ENCODE assay signal across 23 cellular contexts in genomic region chr10:60281792-60282353, GRCh38.
A peak's percentile ranks its signal among the peaks of the same experiment; 100 is the strongest.
DNase-seq lines count a peak whose midpoint lies in the region; ATAC-seq, FAIRE-seq and TF ChIP-seq lines count a peak whose summit lies in the region.
"Had no signal": no experiment of that assay in that cellular context is flagged by ENCODE, and none has a peak within 500 bp of the region (broad histone marks: within the 10 kb centered on the region; RNA-seq: fewer than 3 reads in every experiment).

No MANE protein-coding gene starts in this region.

- H3K4me1 Mint-ChIP-seq in MCF 10A (ENCODE audit: insufficient read depth, unreplicated experiment), result peaks cover 14% of the 10 kb centered on the region
- H3K4me1 Mint-ChIP-seq in chondrocyte (ENCODE audit: low read depth), result peaks cover 67% of the 10 kb centered on the region

- H3K9me3 Mint-ChIP-seq in MCF 10A (ENCODE audit: unreplicated experiment) (no peaks in the 10 kb centered on the region), chondrocyte (ENCODE audit: low read depth) (no peaks in the 10 kb centered on the region)
- H3K9me3 Mint-ChIP-seq: dendritic cell treated with granulocyte-macrophage colony-stimulating factor and Interleukin-4, amounts not matched to agents 40 ng/mL and 50 ng/mL, for 4 days; GM23338; naive thymus-derived CD8-positive, alpha-beta T cell had no signal

- DNase-seq in MCF 10A (ENCODE audit: unreplicated experiment) (no peak), breast epithelium (ENCODE audit: low spot score in 2 of 2) (no peak), chondrocyte (ENCODE audit: low spot score) (no peak), lower leg skin (ENCODE audit: low spot score in 2 of 2) (no peak), GF-D8 (lab: John Stamatoyannopoulos, UW) (no peak), COR-L47 (lab: John Stamatoyannopoulos, UW) (no peak)
- DNase-seq: activated CD4-positive, alpha-beta T cell treated with anti-CD3 and anti-CD28 coated beads, Interleukin-2, amount 50 U/mL, for 4 hours; aorta; DND-41; naive thymus-derived CD8-positive, alpha-beta T cell; NCI-H187; NCI-H345; spleen; T-helper 1 cell had no signal

- peaks cover 11% of the 10 kb centered on the region for H3K36me3 Mint-ChIP-seq in MCF 10A (ENCODE audit: insufficient read depth, unreplicated experiment)
- H3K36me3 Mint-ChIP-seq in chondrocyte (ENCODE audit: low read depth), result peaks cover 4% of the 10 kb centered on the region

- H3K4me3 ChIP-seq in breast epithelium, result no peak overlapping the region
- H3K4me3 ChIP-seq in lower leg skin (ENCODE audit: low read depth, poor library complexity, severe bottlenecking), result no peak overlapping the region
- H3K4me3 ChIP-seq: gastroesophageal sphincter, GM23338, lung, MG63, spleen had no signal

- H3K27ac Mint-ChIP-seq in MCF 10A (ENCODE audit: low read depth, unreplicated experiment) (peak overlapping the region; percentile 29), chondrocyte (ENCODE audit: unreplicated experiment) (peak overlapping the region; percentile 95)
- H3K27ac Mint-ChIP-seq: dendritic cell treated with granulocyte-macrophage colony-stimulating factor and Interleukin-4, amounts not matched to agents 40 ng/mL and 50 ng/mL, for 4 days; naive thymus-derived CD8-positive, alpha-beta T cell had no signal

- FAIRE-seq in islet of Langerhans (lab: Jason Lieb, UNC), result peak; percentile 17

- H3K4me1 ChIP-seq in breast epithelium, result no peaks in the 10 kb centered on the region
- H3K4me1 ChIP-seq: gastroesophageal sphincter had no signal

- no peaks in the 10 kb centered on the region for H3K9me3 ChIP-seq in breast epithelium
- H3K9me3 ChIP-seq: gastroesophageal sphincter, MG63, spleen had no signal

- intact Hi-C loops in MCF 10A (cut with micrococcal nuclease) (no loop called here), breast epithelium (cut with DNase I; ENCODE audit: low total_unique reads) (no loop called here), lower leg skin (cut with DNase I; ENCODE audit: low total_unique reads) (no loop called here)

- BruUV-seq in MCF 10A (replicated peaks; lab: Mats Ljungman, UMichigan), result no TSS peak

- H3K27me3 ChIP-seq in breast epithelium, result no peaks in the 10 kb centered on the region
- H3K27me3 ChIP-seq: gastroesophageal sphincter, MG63, spleen had no signal

- H3K27ac ChIP-seq in breast epithelium, result no peak overlapping the region
- H3K27ac ChIP-seq: C4-2B, gastroesophageal sphincter, VCaP had no signal

- H3K27me3 Mint-ChIP-seq in MCF 10A (ENCODE audit: insufficient read depth, unreplicated experiment), result no peaks in the 10 kb centered on the region
- H3K27me3 Mint-ChIP-seq in chondrocyte (ENCODE audit: low read depth), result no peaks in the 10 kb centered on the region
- H3K27me3 Mint-ChIP-seq: dendritic cell treated with granulocyte-macrophage colony-stimulating factor and Interleukin-4, amounts not matched to agents 40 ng/mL and 50 ng/mL, for 4 days had no signal

- TF ChIP-seq POLR2A in breast epithelium (IDR thresholded peaks at IDR 0.05) (no peak), lower leg skin (IDR thresholded peaks at IDR 0.05) (no peak)

- TF ChIP-seq CTCF in MCF 10A (IDR thresholded peaks at IDR 0.05; ENCODE audit: unreplicated experiment) (no peak), breast epithelium (IDR thresholded peaks at IDR 0.05) (no peak), chondrocyte (IDR thresholded peaks at IDR 0.05) (no peak), lower leg skin (IDR thresholded peaks at IDR 0.05) (no peak)

- H3K4me3 Mint-ChIP-seq in MCF 10A (ENCODE audit: unreplicated experiment) (no peak overlapping the region), chondrocyte (ENCODE audit: unreplicated experiment) (no peak overlapping the region)
- H3K4me3 Mint-ChIP-seq: dendritic cell treated with granulocyte-macrophage colony-stimulating factor and Interleukin-4, amounts not matched to agents 40 ng/mL and 50 ng/mL, for 4 days; GM23338; naive thymus-derived CD8-positive, alpha-beta T cell had no signal

- 81 to 84% methylated on average over 6 of the region's 6 CpGs for WGBS in lower leg skin, 2 donors

- ATAC-seq in HG02938 (IDR thresholded peaks at IDR 0.05; ENCODE audit: unreplicated experiment), result no peak
- ATAC-seq: gastroesophageal sphincter; naive thymus-derived CD8-positive, alpha-beta T cell had no signal

- POLR2A ChIA-PET in MCF 10A (lab: Yijun Ruan, JAX), result no interaction called here

- H3K36me3 ChIP-seq in breast epithelium, result no peaks in the 10 kb centered on the region
- H3K36me3 ChIP-seq: MG63 had no signal

- CTCF ChIA-PET in MCF 10A (lab: Yijun Ruan, JAX), result interaction anchor here (0.7 kb wide), 1 partner anchor 158 kb away, joined by 3 read pairs; no protein-coding TSS in a partner anchor
